In the genomic region with DNA sequence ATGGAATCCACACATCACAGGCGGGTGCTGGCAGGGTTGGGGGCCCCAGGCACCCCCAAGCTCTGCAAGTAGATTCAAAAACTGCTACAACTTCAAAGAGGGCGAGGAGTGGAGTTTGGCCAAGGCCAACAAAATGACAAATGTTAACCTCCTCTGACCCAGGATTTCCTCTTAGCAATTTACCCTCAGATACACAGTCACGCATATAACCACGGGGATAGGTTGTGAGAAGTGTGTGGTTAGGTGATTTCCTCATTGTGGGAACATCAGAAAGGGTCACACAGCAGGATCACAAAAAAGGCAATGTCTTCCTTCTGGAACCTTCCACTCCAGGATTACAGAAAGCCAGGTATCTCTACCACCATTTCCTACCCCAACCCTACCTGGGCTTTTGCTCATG, we compare ENCODE assay signal across 18 cellular contexts.
DNase-seq lines count a peak whose midpoint lies in the region; ATAC-seq, FAIRE-seq and TF ChIP-seq lines count a peak whose summit lies in the region.
"Had no signal": no experiment of that assay in that cellular context is flagged by ENCODE, and none has a peak within 500 bp of the region (broad histone marks: within the 10 kb centered on the region; RNA-seq: fewer than 3 reads in every experiment).

No MANE protein-coding gene starts in this region.

- H3K27ac ChIP-seq in BLaER1 (peak overlapping the region; percentile 52), body of pancreas (peak overlapping the region in 3 of 4 donors; percentile 31 to 52 (median 51))
- H3K27ac ChIP-seq: breast epithelium, dorsolateral prefrontal cortex, epithelial cell of prostate, foreskin keratinocyte, SJSA1, thoracic aorta had no signal

- H3K4me1 ChIP-seq in BLaER1: peaks cover 69% of the 10 kb centered on the region
- H3K4me1 ChIP-seq in body of pancreas: peaks cover 22% of the 10 kb centered on the region
- H3K4me1 ChIP-seq: breast epithelium, foreskin keratinocyte, SJSA1 had no signal

- H3K27me3 ChIP-seq in BLaER1 (no peaks in the 10 kb centered on the region), body of pancreas (no peaks in the 10 kb centered on the region)
- H3K27me3 ChIP-seq: foreskin keratinocyte, SJSA1 had no signal

- no peaks in the 10 kb centered on the region for H3K9me3 ChIP-seq in BLaER1
- no peaks in the 10 kb centered on the region for H3K9me3 ChIP-seq in body of pancreas
- H3K9me3 ChIP-seq: breast epithelium, SJSA1, thoracic aorta had no signal

- TF ChIP-seq POLR2A in GM12892 (IDR thresholded peaks at IDR 0.05; ENCODE audit: low read depth, low read length): no peak
- no peak for TF ChIP-seq POLR2A in body of pancreas (IDR thresholded peaks at IDR 0.05)

- FAIRE-seq in GM12892 (lab: Jason Lieb, UNC): peak; percentile 44
- FAIRE-seq: keratinocyte had no signal

- ATAC-seq in body of pancreas: no peak
- ATAC-seq in HG03469 (IDR thresholded peaks at IDR 0.05; ENCODE audit: unreplicated experiment): no peak
- ATAC-seq: activated naive CD8-positive, alpha-beta T cell treated with anti-CD3 and anti-CD28 coated beads, Interleukin-2, amount 50 U/mL, for 24 hours; foreskin keratinocyte had no signal

- TF ChIP-seq CTCF in body of pancreas (IDR thresholded peaks at IDR 0.05) (no peak), GM13976 (IDR thresholded peaks at IDR 0.05; ENCODE audit: borderline replicate concordance, control extremely low read depth, extremely low read depth, insufficient read depth, missing control alignments) (no peak)

- WGBS in body of pancreas, 2 donors: 42 to 50% methylated on average over 4 of the region's 4 CpGs

- peak overlapping the region; percentile 15; the same call in 1 of the 2 replicates for H3K4me3 ChIP-seq in BLaER1
- no peak overlapping the region for H3K4me3 ChIP-seq in body of pancreas
- H3K4me3 ChIP-seq: dorsolateral prefrontal cortex, SJSA1, thoracic aorta had no signal

- DNase-seq in GM12892 (ENCODE audit: insufficient read length) (no peak), M059J (ENCODE audit: low read depth) (peak; percentile 38), body of pancreas (no peak), DMS 273 treated with DMSO at 0.1 percent for 48 hours (lab: John Stamatoyannopoulos, UW) (no peak), GM13976 (ENCODE audit: low spot score) (no peak)
- DNase-seq in activated naive CD4-positive, alpha-beta T cell (lab: John Stamatoyannopoulos, UW): no peak
- DNase-seq: activated naive CD8-positive, alpha-beta T cell treated with anti-CD3 and anti-CD28 coated beads, Interleukin-2, amount 50 U/mL, for 24 hours; CD4-positive, alpha-beta memory T cell; dorsolateral prefrontal cortex; foreskin keratinocyte; NCI-H226 had no signal

- H3K9ac ChIP-seq in BLaER1: peak overlapping the region; percentile 15; the same call in 1 of the 2 replicates

- peak overlapping the region; percentile 87 for H3K4me2 ChIP-seq in BLaER1

- no peaks in the 10 kb centered on the region for H3K36me3 ChIP-seq in BLaER1
- no peaks in the 10 kb centered on the region for H3K36me3 ChIP-seq in body of pancreas (replicated peaks in 1 of 2; ENCODE audit: insufficient read depth in 1 of 2, low read depth in 2 of 2)
- H3K36me3 ChIP-seq: breast epithelium, SJSA1, thoracic aorta had no signal

- no peaks in the 10 kb centered on the region for H4K20me1 ChIP-seq in BLaER1

- in situ Hi-C loops in GM13976 (cut with MboI; ENCODE audit: low sequenced_read_pairs, unreplicated experiment): no loop called here

- intact Hi-C loops in body of pancreas (cut with DNase I): no loop called here
